16 cellular contexts compared by ENCODE assay signal in genomic region chr6:91669154-91669903, GRCh38.
DNase-seq lines count a peak whose midpoint lies in the region; ATAC-seq and TF ChIP-seq lines count a peak whose summit lies in the region.
"Had no signal": no experiment of that assay in that cellular context is flagged by ENCODE, and none has a peak within 500 bp of the region (broad histone marks: within the 10 kb centered on the region; RNA-seq: fewer than 3 reads in every experiment).

No MANE protein-coding gene starts in this region.

- no peak overlapping the region for H3K27ac Mint-ChIP-seq in activated CD8-positive, alpha-beta T cell treated with anti-CD3 and anti-CD28 coated beads for 36 hours

- POLR2A ChIA-PET in activated CD8-positive, alpha-beta T cell treated with anti-CD3 and anti-CD28 coated beads for 36 hours (lab: Charles Lee): no interaction called here

- no peak for TF ChIP-seq CTCF in activated CD8-positive, alpha-beta T cell treated with anti-CD3 and anti-CD28 coated beads for 36 hours (IDR thresholded peaks at IDR 0.05)

- H3K9me3 Mint-ChIP-seq in activated CD8-positive, alpha-beta T cell treated with anti-CD3 and anti-CD28 coated beads for 36 hours: no peaks in the 10 kb centered on the region
- H3K9me3 Mint-ChIP-seq: central memory CD8-positive, alpha-beta T cell had no signal

- DNase-seq in AG08396 (ENCODE audit: low spot score) (peak; percentile 8), NCI-H1105 treated with DMSO at 0.1 percent for 48 hours (lab: John Stamatoyannopoulos, UW) (peak; percentile 91), SK-N-DZ (ENCODE audit: low spot score) (peak; percentile 23), myocyte (ENCODE audit: low read depth) (peak; percentile 94), OCI-M2 (lab: John Stamatoyannopoulos, UW; ENCODE audit: unreplicated experiment) (no peak)
- no peak for DNase-seq in stimulated activated CD4-positive, alpha-beta T cell treated with anti-CD3 and anti-CD28 coated beads, Interleukin-15, amount 100 ng/mL, for 24 hours
- no peak for DNase-seq in activated CD8-positive, alpha-beta T cell treated with anti-CD3 and anti-CD28 coated beads for 36 hours
- DNase-seq: activated naive CD4-positive, alpha-beta T cell treated with Interleukin-2 at 50 U/mL for 16 hours; DMS79; KBM-7; lower lobe of right lung; NCI-H526 treated with DMSO at 0.1 percent for 48 hours; ovary had no signal

- no peak overlapping the region for H3K4me3 Mint-ChIP-seq in activated CD8-positive, alpha-beta T cell treated with anti-CD3 and anti-CD28 coated beads for 36 hours
- H3K4me3 Mint-ChIP-seq: central memory CD8-positive, alpha-beta T cell had no signal

- no peaks in the 10 kb centered on the region for H3K4me1 Mint-ChIP-seq in activated CD8-positive, alpha-beta T cell treated with anti-CD3 and anti-CD28 coated beads for 36 hours (ENCODE audit: low read depth)
- H3K4me1 Mint-ChIP-seq: central memory CD8-positive, alpha-beta T cell had no signal

- CTCF ChIA-PET in activated CD8-positive, alpha-beta T cell treated with anti-CD3 and anti-CD28 coated beads for 36 hours (lab: Charles Lee): no interaction called here

- no peaks in the 10 kb centered on the region for H3K27me3 Mint-ChIP-seq in activated CD8-positive, alpha-beta T cell treated with anti-CD3 and anti-CD28 coated beads for 36 hours
- H3K27me3 Mint-ChIP-seq: central memory CD8-positive, alpha-beta T cell had no signal

- intact Hi-C loops in activated CD8-positive, alpha-beta T cell treated with anti-CD3 and anti-CD28 coated beads for 36 hours (cut with micrococcal nuclease): no loop called here

- H3K36me3 Mint-ChIP-seq in activated CD8-positive, alpha-beta T cell treated with anti-CD3 and anti-CD28 coated beads for 36 hours (ENCODE audit: low read depth): no peaks in the 10 kb centered on the region

- no peak for ATAC-seq in HG02610 (IDR thresholded peaks at IDR 0.05; ENCODE audit: unreplicated experiment)
- ATAC-seq in activated CD8-positive, alpha-beta T cell treated with anti-CD3 and anti-CD28 coated beads for 36 hours: no peak
- ATAC-seq: lower lobe of right lung, Right ventricle myocardium inferior had no signal

Comparison
In these comparisons a context has a peak if more than half of its experiments do, and no peak if none do; other contexts are left out.
1. DNase-seq: peak in AG08396 (single experiment), NCI-H1105 treated with DMSO at 0.1 percent for 48 hours (single experiment), SK-N-DZ (single experiment) and myocyte (single experiment); none in stimulated activated CD4-positive, alpha-beta T cell treated with anti-CD3 and anti-CD28 coated beads, Interleukin-15, amount 100 ng/mL, for 24 hours (single experiment), OCI-M2 (single experiment) and activated CD8-positive, alpha-beta T cell treated with anti-CD3 and anti-CD28 coated beads for 36 hours (single experiment).